Comparison of ENCODE assay signal across 1 cellular context in the genomic region with DNA sequence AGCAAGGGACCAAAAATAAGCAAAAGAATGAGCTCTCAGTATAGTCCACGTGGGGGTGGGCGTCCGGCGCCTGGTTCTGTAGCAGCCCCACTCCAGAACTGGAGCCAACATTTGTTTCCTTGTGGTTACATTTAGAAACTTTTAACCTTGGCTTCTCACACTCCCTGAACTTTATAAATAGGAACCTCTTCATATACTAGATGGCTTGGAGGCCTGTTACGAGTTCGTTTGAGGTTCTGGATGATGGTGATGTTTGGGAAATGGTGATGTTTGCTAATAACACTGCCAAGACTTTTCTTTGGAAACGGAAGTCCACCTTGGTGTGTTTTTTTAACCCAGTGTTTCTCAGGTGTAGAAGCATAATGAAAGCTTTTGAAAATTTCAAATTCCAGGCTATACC.
TF ChIP-seq lines count a peak whose summit lies in the region.

No MANE protein-coding gene starts in this region.

TF ChIP-seq in HepG2, 621 proteins besides CTCF, POLR2A, EP300 and RAD21:
- TF ChIP-seq, protein P1, sequence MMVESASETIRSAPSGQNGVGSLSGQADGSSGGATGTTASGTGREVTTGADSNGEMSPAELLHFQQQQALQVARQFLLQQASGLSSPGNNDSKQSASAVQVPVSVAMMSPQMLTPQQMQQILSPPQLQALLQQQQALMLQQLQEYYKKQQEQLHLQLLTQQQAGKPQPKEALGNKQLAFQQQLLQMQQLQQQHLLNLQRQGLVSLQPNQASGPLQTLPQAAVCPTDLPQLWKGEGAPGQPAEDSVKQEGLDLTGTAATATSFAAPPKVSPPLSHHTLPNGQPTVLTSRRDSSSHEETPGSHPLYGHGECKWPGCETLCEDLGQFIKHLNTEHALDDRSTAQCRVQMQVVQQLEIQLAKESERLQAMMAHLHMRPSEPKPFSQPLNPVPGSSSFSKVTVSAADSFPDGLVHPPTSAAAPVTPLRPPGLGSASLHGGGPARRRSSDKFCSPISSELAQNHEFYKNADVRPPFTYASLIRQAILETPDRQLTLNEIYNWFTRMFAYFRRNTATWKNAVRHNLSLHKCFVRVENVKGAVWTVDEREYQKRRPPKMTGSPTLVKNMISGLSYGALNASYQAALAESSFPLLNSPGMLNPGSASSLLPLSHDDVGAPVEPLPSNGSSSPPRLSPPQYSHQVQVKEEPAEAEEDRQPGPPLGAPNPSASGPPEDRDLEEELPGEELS (CRISPR knock-in tag; IDR thresholded peaks at IDR 0.05), result 0 out of 2 replicates have a peak, but pooled peaks have one; percentile 14
- peak; percentile 51; the same call in 1 of the 2 replicates for TF ChIP-seq ZNF652 (CRISPR knock-in tag; IDR thresholded peaks at IDR 0.05; ENCODE audit: borderline replicate concordance, low read depth)
- 0 out of 2 replicates have a peak, but pooled peaks have one; percentile 15 for TF ChIP-seq HOXA5 (CRISPR knock-in tag; IDR thresholded peaks at IDR 0.05)
- TF ChIP-seq, protein P2, sequence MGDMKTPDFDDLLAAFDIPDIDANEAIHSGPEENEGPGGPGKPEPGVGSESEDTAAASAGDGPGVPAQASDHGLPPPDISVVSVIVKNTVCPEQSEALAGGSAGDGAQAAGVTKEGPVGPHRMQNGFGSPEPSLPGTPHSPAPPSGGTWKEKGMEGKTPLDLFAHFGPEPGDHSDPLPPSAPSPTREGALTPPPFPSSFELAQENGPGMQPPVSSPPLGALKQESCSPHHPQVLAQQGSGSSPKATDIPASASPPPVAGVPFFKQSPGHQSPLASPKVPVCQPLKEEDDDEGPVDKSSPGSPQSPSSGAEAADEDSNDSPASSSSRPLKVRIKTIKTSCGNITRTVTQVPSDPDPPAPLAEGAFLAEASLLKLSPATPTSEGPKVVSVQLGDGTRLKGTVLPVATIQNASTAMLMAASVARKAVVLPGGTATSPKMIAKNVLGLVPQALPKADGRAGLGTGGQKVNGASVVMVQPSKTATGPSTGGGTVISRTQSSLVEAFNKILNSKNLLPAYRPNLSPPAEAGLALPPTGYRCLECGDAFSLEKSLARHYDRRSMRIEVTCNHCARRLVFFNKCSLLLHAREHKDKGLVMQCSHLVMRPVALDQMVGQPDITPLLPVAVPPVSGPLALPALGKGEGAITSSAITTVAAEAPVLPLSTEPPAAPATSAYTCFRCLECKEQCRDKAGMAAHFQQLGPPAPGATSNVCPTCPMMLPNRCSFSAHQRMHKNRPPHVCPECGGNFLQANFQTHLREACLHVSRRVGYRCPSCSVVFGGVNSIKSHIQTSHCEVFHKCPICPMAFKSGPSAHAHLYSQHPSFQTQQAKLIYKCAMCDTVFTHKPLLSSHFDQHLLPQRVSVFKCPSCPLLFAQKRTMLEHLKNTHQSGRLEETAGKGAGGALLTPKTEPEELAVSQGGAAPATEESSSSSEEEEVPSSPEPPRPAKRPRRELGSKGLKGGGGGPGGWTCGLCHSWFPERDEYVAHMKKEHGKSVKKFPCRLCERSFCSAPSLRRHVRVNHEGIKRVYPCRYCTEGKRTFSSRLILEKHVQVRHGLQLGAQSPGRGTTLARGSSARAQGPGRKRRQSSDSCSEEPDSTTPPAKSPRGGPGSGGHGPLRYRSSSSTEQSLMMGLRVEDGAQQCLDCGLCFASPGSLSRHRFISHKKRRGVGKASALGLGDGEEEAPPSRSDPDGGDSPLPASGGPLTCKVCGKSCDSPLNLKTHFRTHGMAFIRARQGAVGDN (CRISPR knock-in tag; IDR thresholded peaks at IDR 0.05), result no peak
- peak; percentile 69 for TF ChIP-seq RBM22 (optimal IDR thresholded peaks at IDR 0.05; ENCODE audit: low read length)
- TF ChIP-seq ASH2L (IDR thresholded peaks at IDR 0.05; ENCODE audit: insufficient read length, low read depth, low read length), result peak; percentile 31
- peak; percentile 43; the same call in 1 of the 2 replicates for TF ChIP-seq FOXJ3 (CRISPR knock-in tag; IDR thresholded peaks at IDR 0.05; ENCODE audit: borderline replicate concordance)
- no peak for TF ChIP-seq NFIC (IDR thresholded peaks at IDR 0.05; ENCODE audit: low read length)
